Comparison of ENCODE assay signal across 1 cellular context in genomic region chr1:217363319-217363718, GRCh38.
TF ChIP-seq lines count a peak whose summit lies in the region.

No MANE protein-coding gene starts in this region.

TF ChIP-seq in WTC11, 78 proteins besides CTCF, POLR2A, EP300 and RAD21 (continued from another document):
- no peak for TF ChIP-seq ESRRA (CRISPR knock-in tag; IDR thresholded peaks at IDR 0.05; ENCODE audit: borderline replicate concordance)
- no peak for TF ChIP-seq CDX4 (CRISPR knock-in tag; IDR thresholded peaks at IDR 0.05; ENCODE audit: borderline replicate concordance)
